Comparison of ENCODE assay signal across 8 cellular contexts in genomic region chr6:53348436-53349208, GRCh38. TPM values are rescaled to one million over a fixed set of nuclear protein-coding genes. Genes with fewer than 3 reads are reported as not detected.
A peak's percentile ranks its signal among the peaks of the same experiment; 100 is the strongest.
DNase-seq lines count a peak whose midpoint lies in the region; ATAC-seq and TF ChIP-seq lines count a peak whose summit lies in the region.

ELOVL5 (minus strand) TSS chr6:53348950; CDS start chr6:53295699, 53,251 bp downstream.

- H3K4ac ChIP-seq in trophoblast cell (ENCODE audit: low read depth, low read length), result peak within 1 kb of the TSS; percentile 73

- H4K91ac ChIP-seq in trophoblast cell (ENCODE audit: low read depth, low read length), result peak within 1 kb of the TSS; percentile 74

- H3K36me3 Mint-ChIP-seq in activated naive CD8-positive, alpha-beta T cell treated with anti-CD3 and anti-CD28 coated beads, Interleukin-2, amount 10 ng/mL, durations not matched to agents 7 days and 5 days, result peaks cover 14% of the 10 kb centered on the region

- peak within 1 kb of the TSS; percentile 59 for H4K12ac ChIP-seq in trophoblast cell (ENCODE audit: low read depth, low read length)

- no CpG with 5 or more reads among the region's 89 CpGs for WGBS in trophoblast cell (ENCODE audit: extremely low coverage, insufficient coverage, insufficient read length)
- 1% methylated on average over 57 of the region's 89 CpGs; no CpG with 5 or more reads in 1 of the 2 donors for WGBS in transverse colon (ENCODE audit: low coverage in 1 of 2), 2 donors

- peaks cover 16% of the 10 kb centered on the region for H3F3A ChIP-seq in SU-DHL-6 (ENCODE audit: insufficient read depth)

- peak within 1 kb of the TSS; percentile 85 for H3K14ac ChIP-seq in trophoblast cell (ENCODE audit: low read length)

- H3K4me3 ChIP-seq in GM08714 (ENCODE audit: low read length) (peak within 1 kb of the TSS; percentile 80), SU-DHL-6 (ENCODE audit: insufficient read depth, low read length, poor library complexity, severe bottlenecking) (peak within 1 kb of the TSS; percentile 74), trophoblast cell (ENCODE audit: low read depth, low read length) (peak within 1 kb of the TSS; percentile 97), transverse colon (peak within 1 kb of the TSS; percentile 80 to 94 (median 86))

- no peaks in the 10 kb centered on the region for H3K27me3 ChIP-seq in SU-DHL-6 (ENCODE audit: low read length)
- no peaks in the 10 kb centered on the region for H3K27me3 ChIP-seq in trophoblast cell (ENCODE audit: insufficient read depth, low read length)
- no peaks in the 10 kb centered on the region for H3K27me3 ChIP-seq in transverse colon

- TF ChIP-seq CTCF in SU-DHL-6 (IDR thresholded peaks at IDR 0.05; ENCODE audit: insufficient read depth, low read length, poor library complexity, severe bottlenecking), result no peak
- no peak for TF ChIP-seq CTCF in transverse colon (IDR thresholded peaks at IDR 0.05)

- peak within 1 kb of the TSS; percentile 39 for H2BK12ac ChIP-seq in trophoblast cell (ENCODE audit: low read length)

- H2AFZ ChIP-seq in SU-DHL-6 (ENCODE audit: low read depth, low read length, severe bottlenecking) (peak within 1 kb of the TSS; percentile 88), trophoblast cell (ENCODE audit: insufficient read depth, low read length, poor library complexity) (peak within 1 kb of the TSS; percentile 96)

- H3K4me1 Mint-ChIP-seq in activated naive CD8-positive, alpha-beta T cell treated with anti-CD3 and anti-CD28 coated beads, Interleukin-2, amount 10 ng/mL, durations not matched to agents 7 days and 5 days, result peaks cover 34% of the 10 kb centered on the region

- POLR2A ChIA-PET in activated naive CD8-positive, alpha-beta T cell treated with anti-CD3 and anti-CD28 coated beads, Interleukin-2, amount 10 ng/mL, durations not matched to agents 7 days and 5 days (lab: Charles Lee), result interaction anchor here (0.8 to 3.4 kb wide), 13 partner anchors 8 to 199 kb away, joined by 3 to 71 read pairs (median 6); no protein-coding TSS in a partner anchor

- H2BK5ac ChIP-seq in trophoblast cell (ENCODE audit: low read depth, low read length, poor library complexity), result peak within 1 kb of the TSS; percentile 68

- no peak within 1 kb of the TSS for H2AK5ac ChIP-seq in trophoblast cell (ENCODE audit: low read length)

- H3K79me1 ChIP-seq in trophoblast cell (ENCODE audit: low read length), result peaks cover 10% of the 10 kb centered on the region

- peak within 1 kb of the TSS; percentile 91 for H3K9ac ChIP-seq in SU-DHL-6 (ENCODE audit: low read length)
- H3K9ac ChIP-seq in trophoblast cell (ENCODE audit: low read length), result peak within 1 kb of the TSS; percentile 94

- no peak for TF ChIP-seq EP300 in transverse colon (IDR thresholded peaks at IDR 0.05; ENCODE audit: low read depth)

- H3K27ac Mint-ChIP-seq in activated naive CD8-positive, alpha-beta T cell treated with anti-CD3 and anti-CD28 coated beads, Interleukin-2, amount 10 ng/mL, durations not matched to agents 7 days and 5 days, result peak within 1 kb of the TSS; percentile 94

- peak within 1 kb of the TSS; percentile 79 for H4K8ac ChIP-seq in trophoblast cell (ENCODE audit: low read depth, low read length)

- H3K27ac ChIP-seq in SU-DHL-6 (ENCODE audit: low read depth, low read length) (peak within 1 kb of the TSS; percentile 72), trophoblast cell (ENCODE audit: low read depth, low read length) (peak within 1 kb of the TSS; percentile 89), transverse colon (peak within 1 kb of the TSS; percentile 97 to 99 (median 98))

- H3K4me1 ChIP-seq in trophoblast cell (ENCODE audit: control insufficient read depth in 1 of 2, insufficient read depth in 2 of 2, low read length in 2 of 2), result peaks cover 0 to 5% of the 10 kb centered on the region in 2 experiments
- peaks cover 0 to 34% (median 18%) of the 10 kb centered on the region in 4 donors for H3K4me1 ChIP-seq in transverse colon

- no peaks in the 10 kb centered on the region for H3K9me2 ChIP-seq in SU-DHL-6 (replicated peaks; ENCODE audit: insufficient read depth, low read length)

- H3K36me3 ChIP-seq in SU-DHL-6 (ENCODE audit: low read length), result peaks cover 11% of the 10 kb centered on the region; the same call in 1 of the 2 replicates
- H3K36me3 ChIP-seq in trophoblast cell (ENCODE audit: control insufficient read depth in 1 of 2, insufficient read depth in 2 of 2, low read length in 2 of 2), result peaks cover 0 to 2% of the 10 kb centered on the region in 2 experiments
- H3K36me3 ChIP-seq in transverse colon, result no peaks in the 10 kb centered on the region

- H3K9me3 ChIP-seq in SU-DHL-6 (ENCODE audit: insufficient read depth, low read length) (no peaks in the 10 kb centered on the region), trophoblast cell (ENCODE audit: insufficient read depth, low read depth, low read length) (no peaks in the 10 kb centered on the region), transverse colon (no peaks in the 10 kb centered on the region)

- no peaks in the 10 kb centered on the region for H3K9me3 Mint-ChIP-seq in activated naive CD8-positive, alpha-beta T cell treated with anti-CD3 and anti-CD28 coated beads, Interleukin-2, amount 10 ng/mL, durations not matched to agents 7 days and 5 days

- H3K79me2 ChIP-seq in SU-DHL-6 (ENCODE audit: insufficient read depth, low read length) (peaks cover 59% of the 10 kb centered on the region), trophoblast cell (ENCODE audit: control insufficient read depth, insufficient read depth, low read length, poor library complexity) (peaks cover 9% of the 10 kb centered on the region)

- TF ChIP-seq POLR2A in transverse colon (IDR thresholded peaks at IDR 0.05), result peak; percentile 78

- peak within 1 kb of the TSS; percentile 95 for H3K4me3 Mint-ChIP-seq in activated naive CD8-positive, alpha-beta T cell treated with anti-CD3 and anti-CD28 coated beads, Interleukin-2, amount 10 ng/mL, durations not matched to agents 7 days and 5 days

- intact Hi-C loops in Right ventricle myocardium inferior (cut with DNase I), result loop anchor here (2.0 to 10.0 kb wide), 3 partner anchors 48 to 176 kb away; no protein-coding TSS in a partner anchor
- intact Hi-C loops in transverse colon (cut with DNase I; ENCODE audit: low total_unique reads), result loop anchor here (10.0 kb wide), 1 partner anchor 54 kb away; no protein-coding TSS in a partner anchor

- H3K18ac ChIP-seq in trophoblast cell (ENCODE audit: low read length), result peak within 1 kb of the TSS; percentile 95

- H3K23ac ChIP-seq in trophoblast cell (ENCODE audit: low read length), result no peak within 1 kb of the TSS

- H3K27me3 Mint-ChIP-seq in activated naive CD8-positive, alpha-beta T cell treated with anti-CD3 and anti-CD28 coated beads, Interleukin-2, amount 10 ng/mL, durations not matched to agents 7 days and 5 days, result peaks cover 7% of the 10 kb centered on the region

- H3K4me2 ChIP-seq in SU-DHL-6 (ENCODE audit: low read depth, low read length, poor library complexity, severe bottlenecking) (peak within 1 kb of the TSS; percentile 86), trophoblast cell (ENCODE audit: low read length) (peak within 1 kb of the TSS; percentile 96)

- H2BK120ac ChIP-seq in trophoblast cell (ENCODE audit: insufficient read depth, low read length, poor library complexity), result peak within 1 kb of the TSS; percentile 55

- ATAC-seq in HG02623 (IDR thresholded peaks at IDR 0.05; ENCODE audit: unreplicated experiment), result peak; percentile 72
- peak; percentile 81 for ATAC-seq in activated naive CD8-positive, alpha-beta T cell treated with anti-CD3 and anti-CD28 coated beads, Interleukin-2, amount 10 ng/mL, durations not matched to agents 7 days and 5 days (ENCODE audit: low read depth)
- peak; percentile 94 for ATAC-seq in Right ventricle myocardium inferior

- peak; percentile 91 for DNase-seq in NCI-H1105 treated with DMSO at 0.1 percent for 48 hours (lab: John Stamatoyannopoulos, UW)
- DNase-seq in activated naive CD8-positive, alpha-beta T cell treated with anti-CD3 and anti-CD28 coated beads, Interleukin-2, amount 10 ng/mL, durations not matched to agents 7 days and 5 days, result peak; percentile 94
- DNase-seq in Right ventricle myocardium inferior (ENCODE audit: missing footprints), result peak; percentile 100
- peak; percentile 99 to 100 for DNase-seq in trophoblast cell
- DNase-seq in transverse colon, result peak; percentile 94

- in situ Hi-C loops in transverse colon (cut with MboI; ENCODE audit: low pct_ligation_motif_present in 1 of 4, low pct_unique_long_range_greater_than_20kb in 1 of 4, low sequenced_read_pairs in 3 of 4), result no loop called here

- peaks cover 31% of the 10 kb centered on the region for H4K20me1 ChIP-seq in SU-DHL-6 (ENCODE audit: low read depth, low read length)

RNA-seq across cellular contexts. Expression of gene ELOVL5, which starts in this region (rescaled TPM):
- total RNA-seq in activated naive CD8-positive, alpha-beta T cell treated with anti-CD3 and anti-CD28 coated beads, Interleukin-2, amount 10 ng/mL, durations not matched to agents 7 days and 5 days, result 100 to 1,000 TPM; 101 to 110 TPM
- total RNA-seq in Right ventricle myocardium inferior, result 28.0 TPM
- polyA plus RNA-seq in trophoblast cell (2013), result 73.6 and 77.0 TPM in 2 replicates
- 10 to 100 TPM; 14.3 to 63.1 (median 29.2) TPM for total RNA-seq in transverse colon

Comparison
In these comparisons a context has a peak if more than half of its experiments do, and no peak if none do; other contexts are left out.
1. Peak in every context shown above with its lines: DNase-seq, ATAC-seq, H3K4me3 ChIP-seq and H3K27ac ChIP-seq.